ENCODE assay signal across 1 cellular context in the genomic region with DNA sequence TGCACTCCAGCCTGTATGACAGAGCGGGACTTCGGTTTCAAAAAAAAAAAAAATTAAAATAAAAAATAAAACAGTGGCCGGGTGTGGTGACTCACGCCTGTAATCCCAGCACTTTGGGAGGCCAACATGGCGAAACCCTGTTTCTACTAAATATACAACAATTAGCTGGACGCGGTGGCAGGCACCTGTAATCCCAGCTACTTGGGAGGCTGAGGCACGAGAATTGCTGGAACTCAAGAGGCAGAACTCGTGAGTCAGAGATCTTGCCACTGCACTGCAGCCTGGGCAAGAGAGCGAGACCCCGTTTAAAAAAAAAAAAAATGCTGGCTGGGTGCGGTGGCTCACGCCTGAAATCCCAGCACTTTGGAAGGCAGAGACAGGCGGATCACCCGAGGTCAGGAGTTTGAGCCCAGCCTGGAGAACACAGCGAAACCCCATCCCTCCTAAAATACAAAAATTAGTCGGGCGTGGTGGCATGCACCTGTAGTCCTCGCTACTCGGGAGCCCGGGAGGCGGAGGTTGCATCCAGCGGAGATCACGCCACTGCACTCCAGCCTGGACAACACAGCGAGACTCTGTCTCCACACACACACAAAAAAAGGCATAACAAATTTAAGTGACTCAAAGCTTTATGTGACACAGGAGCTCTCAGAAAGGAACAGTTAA.
TF ChIP-seq lines count a peak whose summit lies in the region.

No MANE protein-coding gene starts in this region.

TF ChIP-seq in HCT116, 20 proteins besides CTCF, POLR2A, EP300 and RAD21 (continued from another document):
- TF ChIP-seq, protein P1, sequence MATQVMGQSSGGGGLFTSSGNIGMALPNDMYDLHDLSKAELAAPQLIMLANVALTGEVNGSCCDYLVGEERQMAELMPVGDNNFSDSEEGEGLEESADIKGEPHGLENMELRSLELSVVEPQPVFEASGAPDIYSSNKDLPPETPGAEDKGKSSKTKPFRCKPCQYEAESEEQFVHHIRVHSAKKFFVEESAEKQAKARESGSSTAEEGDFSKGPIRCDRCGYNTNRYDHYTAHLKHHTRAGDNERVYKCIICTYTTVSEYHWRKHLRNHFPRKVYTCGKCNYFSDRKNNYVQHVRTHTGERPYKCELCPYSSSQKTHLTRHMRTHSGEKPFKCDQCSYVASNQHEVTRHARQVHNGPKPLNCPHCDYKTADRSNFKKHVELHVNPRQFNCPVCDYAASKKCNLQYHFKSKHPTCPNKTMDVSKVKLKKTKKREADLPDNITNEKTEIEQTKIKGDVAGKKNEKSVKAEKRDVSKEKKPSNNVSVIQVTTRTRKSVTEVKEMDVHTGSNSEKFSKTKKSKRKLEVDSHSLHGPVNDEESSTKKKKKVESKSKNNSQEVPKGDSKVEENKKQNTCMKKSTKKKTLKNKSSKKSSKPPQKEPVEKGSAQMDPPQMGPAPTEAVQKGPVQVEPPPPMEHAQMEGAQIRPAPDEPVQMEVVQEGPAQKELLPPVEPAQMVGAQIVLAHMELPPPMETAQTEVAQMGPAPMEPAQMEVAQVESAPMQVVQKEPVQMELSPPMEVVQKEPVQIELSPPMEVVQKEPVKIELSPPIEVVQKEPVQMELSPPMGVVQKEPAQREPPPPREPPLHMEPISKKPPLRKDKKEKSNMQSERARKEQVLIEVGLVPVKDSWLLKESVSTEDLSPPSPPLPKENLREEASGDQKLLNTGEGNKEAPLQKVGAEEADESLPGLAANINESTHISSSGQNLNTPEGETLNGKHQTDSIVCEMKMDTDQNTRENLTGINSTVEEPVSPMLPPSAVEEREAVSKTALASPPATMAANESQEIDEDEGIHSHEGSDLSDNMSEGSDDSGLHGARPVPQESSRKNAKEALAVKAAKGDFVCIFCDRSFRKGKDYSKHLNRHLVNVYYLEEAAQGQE (IDR thresholded peaks at IDR 0.05; ENCODE audit: low read depth), result no peak
- TF ChIP-seq FOSL1 (IDR thresholded peaks at IDR 0.05; ENCODE audit: low read depth), result no peak
- no peak for TF ChIP-seq EZH2phosphoT487 (IDR thresholded peaks at IDR 0.05; ENCODE audit: borderline replicate concordance)
- TF ChIP-seq TCF7L2 (IDR thresholded peaks at IDR 0.05; ENCODE audit: borderline replicate concordance, extremely low read depth, insufficient read depth, insufficient read length), result no peak
